In genomic region chr20:5184684-5185083, GRCh38 we compare ENCODE assay signal across 22 cellular contexts. TPM values are rescaled to one million over a fixed set of nuclear protein-coding genes. Genes with fewer than 3 reads are reported as not detected.
A peak's percentile ranks its signal among the peaks of the same experiment; 100 is the strongest.
DNase-seq lines count a peak whose midpoint lies in the region; ATAC-seq and TF ChIP-seq lines count a peak whose summit lies in the region.
"Had no signal": no experiment of that assay in that cellular context is flagged by ENCODE, and none has a peak within 500 bp of the region (broad histone marks: within the 10 kb centered on the region; RNA-seq: fewer than 3 reads in every experiment).

No MANE protein-coding gene starts in this region.

- H4K91ac ChIP-seq in IMR-90 (ENCODE audit: insufficient read depth, low read depth, low read length), result no peak overlapping the region

- H2BK120ac ChIP-seq in IMR-90 (ENCODE audit: low read depth, low read length), result no peak overlapping the region

- ATAC-seq in CD4-positive, alpha-beta T cell (ENCODE audit: poor library complexity), result no peak
- ATAC-seq in IMR-90 (ENCODE audit: low read depth) (no peak), HG03378 (IDR thresholded peaks at IDR 0.05; ENCODE audit: unreplicated experiment) (no peak), HG02885 (IDR thresholded peaks at IDR 0.05; ENCODE audit: poor library complexity, unreplicated experiment) (no peak)
- ATAC-seq in central memory CD8-positive, alpha-beta T cell (replicated peaks; ENCODE audit: extremely low read depth, poor library complexity, severe bottlenecking), result no peak
- ATAC-seq: CD8-positive, alpha-beta T cell had no signal

- DNase-seq in activated naive CD4-positive, alpha-beta T cell treated with anti-CD3 and anti-CD28 coated beads, Interleukin-2, amount 10 ng/mL, durations not matched to agents 7 days and 5 days, result no peak
- DNase-seq in activated naive CD4-positive, alpha-beta T cell treated with anti-CD3 and anti-CD28 coated beads for 36 hours, result no peak
- no peak for DNase-seq in CD4-positive, alpha-beta T cell
- DNase-seq in IMR-90, result no peak
- DNase-seq in central memory CD8-positive, alpha-beta T cell (ENCODE audit: low spot score in 2 of 2), result no peak
- DNase-seq in NCI-H146 treated with DMSO at 0.1 percent for 48 hours (lab: John Stamatoyannopoulos, UW; ENCODE audit: unreplicated experiment), result no peak
- DNase-seq: AML-193; Caco-2; CD8-positive, alpha-beta T cell; MM.1S; NCI-H1694; NCI-H2029 treated with DMSO at 0.1 percent for 48 hours; NCI-H526 treated with DMSO at 0.1 percent for 48 hours; PC-9; Right ventricle myocardium superior; RPMI8226 had no signal

- no peak overlapping the region for H3K14ac ChIP-seq in IMR-90 (replicated peaks; ENCODE audit: low read depth, low read length)

- no peak overlapping the region for H3K9ac ChIP-seq in IMR-90 (ENCODE audit: low read depth, low read length)
- H3K9ac ChIP-seq: BLaER1 treated with 17β-estradiol and CSF1 and Interleukin-3, amounts not matched to agents 10 nM and 100 nM; KMS-11 had no signal

- no peak overlapping the region for H4K5ac ChIP-seq in IMR-90 (ENCODE audit: low read depth, low read length)

- POLR2A ChIA-PET in CD4-positive, alpha-beta T cell (lab: Charles Lee), result no interaction called here
- POLR2A ChIA-PET in IMR-90 (lab: Charles Lee; ENCODE audit: unreplicated experiment), result no interaction called here

- peaks cover 29% of the 10 kb centered on the region for H3K36me3 Mint-ChIP-seq in activated naive CD4-positive, alpha-beta T cell treated with anti-CD3 and anti-CD28 coated beads, Interleukin-2, amount 10 ng/mL, durations not matched to agents 7 days and 5 days
- H3K36me3 Mint-ChIP-seq in activated naive CD4-positive, alpha-beta T cell treated with anti-CD3 and anti-CD28 coated beads for 36 hours (ENCODE audit: low read depth), result peaks cover 4% of the 10 kb centered on the region
- H3K36me3 Mint-ChIP-seq in CD4-positive, alpha-beta T cell (ENCODE audit: low read depth), result peaks cover 97% of the 10 kb centered on the region
- H3K36me3 Mint-ChIP-seq in central memory CD8-positive, alpha-beta T cell (ENCODE audit: insufficient read depth), result peaks cover 42% of the 10 kb centered on the region

- H3K4me3 Mint-ChIP-seq in activated naive CD4-positive, alpha-beta T cell treated with anti-CD3 and anti-CD28 coated beads, Interleukin-2, amount 10 ng/mL, durations not matched to agents 7 days and 5 days, result no peak overlapping the region
- no peak overlapping the region for H3K4me3 Mint-ChIP-seq in activated naive CD4-positive, alpha-beta T cell treated with anti-CD3 and anti-CD28 coated beads for 36 hours
- H3K4me3 Mint-ChIP-seq in CD4-positive, alpha-beta T cell, result no peak overlapping the region
- no peak overlapping the region for H3K4me3 Mint-ChIP-seq in central memory CD8-positive, alpha-beta T cell
- H3K4me3 Mint-ChIP-seq: CD8-positive, alpha-beta T cell; IgD-negative memory B cell had no signal

- no peaks in the 10 kb centered on the region for H3K27me3 ChIP-seq in CD4-positive, alpha-beta T cell (ENCODE audit: control insufficient read depth, insufficient read depth, low read length)
- no peaks in the 10 kb centered on the region for H3K27me3 ChIP-seq in IMR-90 (ENCODE audit: control insufficient read depth, insufficient read depth, low read length)
- H3K27me3 ChIP-seq: BLaER1 treated with 17β-estradiol and CSF1 and Interleukin-3, amounts not matched to agents 10 nM and 100 nM; SJSA1 had no signal

- TF ChIP-seq POLR2A in IMR-90 (IDR thresholded peaks at IDR 0.05; ENCODE audit: low read depth, low read length), result no peak

- no peak overlapping the region for H4K8ac ChIP-seq in IMR-90 (ENCODE audit: low read depth in 2 of 2, low read length in 2 of 2)

- no peak overlapping the region for H2AFZ ChIP-seq in IMR-90 (replicated peaks; ENCODE audit: low read length, poor library complexity)
- H2AFZ ChIP-seq: PC-9 had no signal

- no peaks in the 10 kb centered on the region for H3K4me1 Mint-ChIP-seq in activated naive CD4-positive, alpha-beta T cell treated with anti-CD3 and anti-CD28 coated beads, Interleukin-2, amount 10 ng/mL, durations not matched to agents 7 days and 5 days
- H3K4me1 Mint-ChIP-seq in activated naive CD4-positive, alpha-beta T cell treated with anti-CD3 and anti-CD28 coated beads for 36 hours (ENCODE audit: low read depth), result no peaks in the 10 kb centered on the region
- H3K4me1 Mint-ChIP-seq in CD4-positive, alpha-beta T cell (ENCODE audit: low read depth), result no peaks in the 10 kb centered on the region
- H3K4me1 Mint-ChIP-seq in central memory CD8-positive, alpha-beta T cell, result no peaks in the 10 kb centered on the region

- no peak overlapping the region for H3K56ac ChIP-seq in IMR-90 (ENCODE audit: extremely low read depth, insufficient read depth, low read length)

- intact Hi-C loops in activated naive CD4-positive, alpha-beta T cell treated with anti-CD3 and anti-CD28 coated beads for 36 hours (cut with micrococcal nuclease), result no loop called here
- intact Hi-C loops in CD4-positive, alpha-beta T cell (cut with DNase I, micrococcal nuclease), result no loop called here
- intact Hi-C loops in IMR-90 (cut with micrococcal nuclease), result loop anchor here (5.0 kb wide), 1 partner anchor 42 kb away; no protein-coding TSS in a partner anchor

- no peak overlapping the region for H2BK5ac ChIP-seq in IMR-90 (ENCODE audit: low read depth, low read length, poor library complexity, severe bottlenecking)

- H2AK9ac ChIP-seq in IMR-90 (replicated peaks; ENCODE audit: low read depth, low read length, poor library complexity), result no peak overlapping the region

- no peak overlapping the region for H3K4ac ChIP-seq in IMR-90 (ENCODE audit: low read depth, low read length)

- peak overlapping the region; percentile 31; the same call in 1 of the 2 replicates for H2AK5ac ChIP-seq in IMR-90 (ENCODE audit: low read depth, low read length)

- CTCF ChIA-PET in activated naive CD4-positive, alpha-beta T cell treated with anti-CD3 and anti-CD28 coated beads, Interleukin-2, amount 10 ng/mL, durations not matched to agents 7 days and 5 days (lab: Charles Lee), result no interaction called here
- CTCF ChIA-PET in activated naive CD4-positive, alpha-beta T cell treated with anti-CD3 and anti-CD28 coated beads for 36 hours (lab: Charles Lee), result interaction anchor here (0.7 to 11.9 kb wide), 2 partner anchors 56 to 62 kb away, joined by 3 to 180 read pairs; partner anchors contain the start of gene CDS2
- CTCF ChIA-PET in CD4-positive, alpha-beta T cell (lab: Charles Lee), result no interaction called here
- CTCF ChIA-PET in IMR-90 (lab: Yijun Ruan, JAX), result interaction anchor here (0.7 to 1.8 kb wide), 2 partner anchors 34 to 58 kb away, joined by 3 to 7 read pairs; partner anchors contain the start of gene CDS2

- TF ChIP-seq CTCF in CD4-positive, alpha-beta T cell (IDR thresholded peaks at IDR 0.05), result no peak
- no peak for TF ChIP-seq CTCF in IMR-90 (conservative IDR thresholded peaks at IDR 0.05; ENCODE audit: low read depth, low read length)

- peaks cover 10 to 30% of the 10 kb centered on the region in 2 experiments; a peak in 2 of 4 replicates for H3K79me1 ChIP-seq in IMR-90 (ENCODE audit: low read depth in 1 of 2, low read length in 2 of 2)

- in situ Hi-C loops in IMR-90 (cut with MboI; ENCODE audit: low sequenced_read_pairs), result loop anchor here (5.0 kb wide), 1 partner anchor 57 kb away; the partner anchor contains the start of gene CDS2

- H3K4me2 ChIP-seq in IMR-90 (ENCODE audit: low read depth, low read length), result no peak overlapping the region
- H3K4me2 ChIP-seq: BLaER1 treated with 17β-estradiol and CSF1 and Interleukin-3, amounts not matched to agents 10 nM and 100 nM; KMS-11; PC-9 had no signal

- H3K23ac ChIP-seq in IMR-90 (ENCODE audit: low read depth, low read length), result no peak overlapping the region

- H3K27me3 Mint-ChIP-seq in activated naive CD4-positive, alpha-beta T cell treated with anti-CD3 and anti-CD28 coated beads, Interleukin-2, amount 10 ng/mL, durations not matched to agents 7 days and 5 days, result no peaks in the 10 kb centered on the region
- H3K27me3 Mint-ChIP-seq in activated naive CD4-positive, alpha-beta T cell treated with anti-CD3 and anti-CD28 coated beads for 36 hours (ENCODE audit: low read depth), result no peaks in the 10 kb centered on the region
- no peaks in the 10 kb centered on the region for H3K27me3 Mint-ChIP-seq in CD4-positive, alpha-beta T cell
- no peaks in the 10 kb centered on the region for H3K27me3 Mint-ChIP-seq in central memory CD8-positive, alpha-beta T cell
- H3K27me3 Mint-ChIP-seq: IgD-negative memory B cell had no signal

- no TSS peak for BruUV-seq in IMR-90 (replicated peaks; lab: Mats Ljungman, UMichigan)

- peaks cover 30% of the 10 kb centered on the region for H3K36me3 ChIP-seq in IMR-90 (ENCODE audit: control insufficient read depth, insufficient read depth, low read length)

- H3K27ac Mint-ChIP-seq in activated naive CD4-positive, alpha-beta T cell treated with anti-CD3 and anti-CD28 coated beads, Interleukin-2, amount 10 ng/mL, durations not matched to agents 7 days and 5 days, result peak overlapping the region; percentile 43
- H3K27ac Mint-ChIP-seq in activated naive CD4-positive, alpha-beta T cell treated with anti-CD3 and anti-CD28 coated beads for 36 hours, result no peak overlapping the region
- H3K27ac Mint-ChIP-seq in CD4-positive, alpha-beta T cell, result peak overlapping the region; percentile 0
- H3K27ac Mint-ChIP-seq in central memory CD8-positive, alpha-beta T cell (ENCODE audit: low read depth), result peak overlapping the region; percentile 44
- H3K27ac Mint-ChIP-seq: CD8-positive, alpha-beta T cell had no signal

- no peak overlapping the region for H2BK15ac ChIP-seq in IMR-90 (ENCODE audit: low read depth, low read length)

- dilution Hi-C loops in IMR-90 (cut with HindIII; ENCODE audit: low sequenced_read_pairs, unreplicated experiment), result no loop called here

- no peak overlapping the region for H3K27ac ChIP-seq in CD4-positive, alpha-beta T cell (ENCODE audit: low read depth, low read length)
- no peak overlapping the region for H3K27ac ChIP-seq in IMR-90 (ENCODE audit: insufficient read depth, low read length)
- H3K27ac ChIP-seq: BLaER1 treated with 17β-estradiol and CSF1 and Interleukin-3, amounts not matched to agents 10 nM and 100 nM; KMS-11; PC-9; SJSA1 had no signal

- no peaks in the 10 kb centered on the region for H3K9me3 ChIP-seq in CD4-positive, alpha-beta T cell (ENCODE audit: control insufficient read depth, low read length)
- H3K9me3 ChIP-seq in IMR-90 (ENCODE audit: control insufficient read depth, insufficient read depth, low read length), result no peaks in the 10 kb centered on the region
- H3K9me3 ChIP-seq: BLaER1 treated with 17β-estradiol and CSF1 and Interleukin-3, amounts not matched to agents 10 nM and 100 nM; Caco-2 had no signal

- H3K18ac ChIP-seq in IMR-90 (ENCODE audit: low read depth, low read length), result no peak overlapping the region

- H3K4me3 ChIP-seq in IMR-90 (ENCODE audit: insufficient read depth, low read depth, low read length), result no peak overlapping the region
- H3K4me3 ChIP-seq: BLaER1 treated with 17β-estradiol and CSF1 and Interleukin-3, amounts not matched to agents 10 nM and 100 nM; PC-9; SJSA1 had no signal

- H3K9me1 ChIP-seq in IMR-90 (ENCODE audit: insufficient read depth, low read length), result peaks cover 9% of the 10 kb centered on the region

- TF ChIP-seq RAD21 in IMR-90 (IDR thresholded peaks at IDR 0.05; ENCODE audit: low read length), result no peak

- H3K9me3 Mint-ChIP-seq in activated naive CD4-positive, alpha-beta T cell treated with anti-CD3 and anti-CD28 coated beads, Interleukin-2, amount 10 ng/mL, durations not matched to agents 7 days and 5 days, result no peaks in the 10 kb centered on the region
- H3K9me3 Mint-ChIP-seq in activated naive CD4-positive, alpha-beta T cell treated with anti-CD3 and anti-CD28 coated beads for 36 hours, result no peaks in the 10 kb centered on the region
- H3K9me3 Mint-ChIP-seq in CD4-positive, alpha-beta T cell, result no peaks in the 10 kb centered on the region
- no peaks in the 10 kb centered on the region for H3K9me3 Mint-ChIP-seq in central memory CD8-positive, alpha-beta T cell
- H3K9me3 Mint-ChIP-seq: CD8-positive, alpha-beta T cell; IgD-negative memory B cell had no signal

- no peak overlapping the region for H2BK20ac ChIP-seq in IMR-90 (ENCODE audit: low read depth, low read length)

- H4K20me1 ChIP-seq in IMR-90 (ENCODE audit: insufficient read depth, low read length), result peaks cover 6% of the 10 kb centered on the region; the same call in 1 of the 2 replicates
- H4K20me1 ChIP-seq: BLaER1 treated with 17β-estradiol and CSF1 and Interleukin-3, amounts not matched to agents 10 nM and 100 nM had no signal

- WGBS in IMR-90 (ENCODE audit: extremely low coverage in 2 of 2, insufficient read length in 1 of 2), 2 experiments, result no CpG with 5 or more reads among the region's 1 CpG

- peaks cover 10% of the 10 kb centered on the region for H3K4me1 ChIP-seq in IMR-90 (ENCODE audit: control insufficient read depth, insufficient read depth, low read length)
- H3K4me1 ChIP-seq: Caco-2 had no signal

RNA-seq across cellular contexts. Expression of gene CDS2, which starts 57.9 kb away (rescaled TPM):
- 10 to 100 TPM; 23.2 to 24.1 TPM for total RNA-seq in activated naive CD4-positive, alpha-beta T cell treated with anti-CD3 and anti-CD28 coated beads for 36 hours
- 10 to 100 TPM; 62.4 to 65.0 TPM for total RNA-seq in CD4-positive, alpha-beta T cell
- total RNA-seq in IMR-90 (2012; rRNA removed), result 47.1 and 57.5 TPM in 2 replicates
- 14.2 and 17.0 TPM in 2 replicates for polyA plus RNA-seq in IMR-90 (2012; rRNA removed)
- 5.6 and 7.2 TPM in 2 replicates for polyA plus RNA-seq in IMR-90 (2012; cell fraction: cytosol; rRNA removed)
- polyA plus RNA-seq in IMR-90 (2012; cell fraction: nucleus; rRNA removed; ENCODE audit: low replicate concordance), result 3.1 and 12.8 TPM in 2 replicates

Comparison
In these comparisons a context has a peak if more than half of its experiments do, and no peak if none do; other contexts are left out.
1. CTCF ChIA-PET loops: an anchor here in activated naive CD4-positive, alpha-beta T cell treated with anti-CD3 and anti-CD28 coated beads for 36 hours (0.7 to 11.9 kb wide) and IMR-90 (0.7 to 1.8 kb wide); none called in activated naive CD4-positive, alpha-beta T cell treated with anti-CD3 and anti-CD28 coated beads, Interleukin-2, amount 10 ng/mL, durations not matched to agents 7 days and 5 days and CD4-positive, alpha-beta T cell.